In genomic region chr16:70746708-70747424, GRCh38 we compare ENCODE assay signal across 9 cellular contexts. TPM values are rescaled to one million over a fixed set of nuclear protein-coding genes. Genes with fewer than 3 reads are reported as not detected.
DNase-seq lines count a peak whose midpoint lies in the region; ATAC-seq and TF ChIP-seq lines count a peak whose summit lies in the region.
"Had no signal": no experiment of that assay in that cellular context is flagged by ENCODE, and none has a peak within 500 bp of the region (broad histone marks: within the 10 kb centered on the region; RNA-seq: fewer than 3 reads in every experiment).

No MANE protein-coding gene starts in this region.

- peaks cover 0 to 52% of the 10 kb centered on the region in 2 donors for H3K4me1 ChIP-seq in right atrium auricular region

- H3K9me3 ChIP-seq in right atrium auricular region: no peaks in the 10 kb centered on the region

- H3K4me1 Mint-ChIP-seq in activated T-helper 2 cell treated with anti-CD3 and anti-CD28 coated beads, Interferon-gamma antibody, Interleukin-2, Interleukin-4, amounts not matched to agents 10 μg/mL and 5 μg/mL and 100 μg/mL, durations not matched to agents 14 hours and 24 hours and 36 hours (ENCODE audit: low read depth): peaks cover 22% of the 10 kb centered on the region
- peaks cover 32% of the 10 kb centered on the region for H3K4me1 Mint-ChIP-seq in stimulated activated memory B cell treated with anti-CD40 and anti-IgM and Interleukin-4, amounts not matched to agents 10 μg/mL and 1 μg/mL and 100 μg/mL, for 72 hours
- H3K4me1 Mint-ChIP-seq in glutamatergic neuron (ENCODE audit: low read depth, unreplicated experiment): peaks cover 17% of the 10 kb centered on the region
- H3K4me1 Mint-ChIP-seq in immature natural killer cell: peaks cover 6 to 17% of the 10 kb centered on the region in 2 donors

- DNase-seq in DMS153 (lab: John Stamatoyannopoulos, UW): peak; percentile 92
- DNase-seq in LoVo (ENCODE audit: low spot score): peak; percentile 82
- DNase-seq in activated T-helper 2 cell treated with anti-CD3 and anti-CD28 coated beads, Interferon-gamma antibody, Interleukin-2, Interleukin-4, amounts not matched to agents 10 μg/mL and 5 μg/mL and 100 μg/mL, durations not matched to agents 14 hours and 24 hours and 36 hours (ENCODE audit: low spot score): peak; percentile 24
- DNase-seq in right atrium auricular region (ENCODE audit: low spot score): peak; percentile 87
- no peak for DNase-seq in glutamatergic neuron
- DNase-seq in immature natural killer cell: no peak

- intact Hi-C loops in activated T-helper 2 cell treated with anti-CD3 and anti-CD28 coated beads, Interferon-gamma antibody, Interleukin-2, Interleukin-4, amounts not matched to agents 10 μg/mL and 5 μg/mL and 100 μg/mL, durations not matched to agents 14 hours and 24 hours and 36 hours (cut with micrococcal nuclease): no loop called here

- no peak overlapping the region for H3K4me3 ChIP-seq in right atrium auricular region
- H3K4me3 ChIP-seq: SK-N-MC had no signal

- TF ChIP-seq CTCF in right atrium auricular region (IDR thresholded peaks at IDR 0.05): no peak
- TF ChIP-seq CTCF in glutamatergic neuron (IDR thresholded peaks at IDR 0.05; ENCODE audit: partially characterized antibody, unreplicated experiment): no peak

- peak; percentile 76 for ATAC-seq in stimulated activated memory B cell treated with anti-CD40 and anti-IgM and Interleukin-4, amounts not matched to agents 10 μg/mL and 1 μg/mL and 100 μg/mL, for 72 hours
- ATAC-seq in GM21576 (IDR thresholded peaks at IDR 0.05; ENCODE audit: unreplicated experiment): no peak

- no peaks in the 10 kb centered on the region for H3K27me3 Mint-ChIP-seq in activated T-helper 2 cell treated with anti-CD3 and anti-CD28 coated beads, Interferon-gamma antibody, Interleukin-2, Interleukin-4, amounts not matched to agents 10 μg/mL and 5 μg/mL and 100 μg/mL, durations not matched to agents 14 hours and 24 hours and 36 hours (ENCODE audit: low read depth)
- no peaks in the 10 kb centered on the region for H3K27me3 Mint-ChIP-seq in stimulated activated memory B cell treated with anti-CD40 and anti-IgM and Interleukin-4, amounts not matched to agents 10 μg/mL and 1 μg/mL and 100 μg/mL, for 72 hours
- H3K27me3 Mint-ChIP-seq in glutamatergic neuron (ENCODE audit: unreplicated experiment) (peaks cover 15% of the 10 kb centered on the region), immature natural killer cell (ENCODE audit: low read depth in 3 of 3) (peaks cover 0 to 2% (median 0%) of the 10 kb centered on the region in 3 donors)

- H3K27me3 ChIP-seq in right atrium auricular region: no peaks in the 10 kb centered on the region

- H3K4me3 Mint-ChIP-seq in activated T-helper 2 cell treated with anti-CD3 and anti-CD28 coated beads, Interferon-gamma antibody, Interleukin-2, Interleukin-4, amounts not matched to agents 10 μg/mL and 5 μg/mL and 100 μg/mL, durations not matched to agents 14 hours and 24 hours and 36 hours (ENCODE audit: low read depth): no peak overlapping the region
- no peak overlapping the region for H3K4me3 Mint-ChIP-seq in stimulated activated memory B cell treated with anti-CD40 and anti-IgM and Interleukin-4, amounts not matched to agents 10 μg/mL and 1 μg/mL and 100 μg/mL, for 72 hours
- H3K4me3 Mint-ChIP-seq in glutamatergic neuron (ENCODE audit: unreplicated experiment): no peak overlapping the region
- no peak overlapping the region for H3K4me3 Mint-ChIP-seq in immature natural killer cell

- peaks cover 13% of the 10 kb centered on the region for H3K36me3 ChIP-seq in right atrium auricular region

- peaks cover 16% of the 10 kb centered on the region for H3K36me3 Mint-ChIP-seq in activated T-helper 2 cell treated with anti-CD3 and anti-CD28 coated beads, Interferon-gamma antibody, Interleukin-2, Interleukin-4, amounts not matched to agents 10 μg/mL and 5 μg/mL and 100 μg/mL, durations not matched to agents 14 hours and 24 hours and 36 hours (ENCODE audit: low read depth)
- H3K36me3 Mint-ChIP-seq in stimulated activated memory B cell treated with anti-CD40 and anti-IgM and Interleukin-4, amounts not matched to agents 10 μg/mL and 1 μg/mL and 100 μg/mL, for 72 hours: peaks cover 52% of the 10 kb centered on the region
- H3K36me3 Mint-ChIP-seq in glutamatergic neuron (ENCODE audit: unreplicated experiment) (peaks cover 13% of the 10 kb centered on the region), immature natural killer cell (peaks cover 12 to 17% (median 15%) of the 10 kb centered on the region in 3 donors)

- H3K27ac ChIP-seq in right atrium auricular region: peak overlapping the region; percentile 62 to 77
- H3K27ac ChIP-seq: SK-N-MC had no signal

- no peaks in the 10 kb centered on the region for H3K9me3 Mint-ChIP-seq in activated T-helper 2 cell treated with anti-CD3 and anti-CD28 coated beads, Interferon-gamma antibody, Interleukin-2, Interleukin-4, amounts not matched to agents 10 μg/mL and 5 μg/mL and 100 μg/mL, durations not matched to agents 14 hours and 24 hours and 36 hours
- H3K9me3 Mint-ChIP-seq in stimulated activated memory B cell treated with anti-CD40 and anti-IgM and Interleukin-4, amounts not matched to agents 10 μg/mL and 1 μg/mL and 100 μg/mL, for 72 hours: peaks cover 4% of the 10 kb centered on the region
- no peaks in the 10 kb centered on the region for H3K9me3 Mint-ChIP-seq in glutamatergic neuron (ENCODE audit: unreplicated experiment)
- H3K9me3 Mint-ChIP-seq in immature natural killer cell: no peaks in the 10 kb centered on the region

- peak overlapping the region; percentile 64 for H3K27ac Mint-ChIP-seq in activated T-helper 2 cell treated with anti-CD3 and anti-CD28 coated beads, Interferon-gamma antibody, Interleukin-2, Interleukin-4, amounts not matched to agents 10 μg/mL and 5 μg/mL and 100 μg/mL, durations not matched to agents 14 hours and 24 hours and 36 hours
- H3K27ac Mint-ChIP-seq in stimulated activated memory B cell treated with anti-CD40 and anti-IgM and Interleukin-4, amounts not matched to agents 10 μg/mL and 1 μg/mL and 100 μg/mL, for 72 hours: peak overlapping the region; percentile 89
- H3K27ac Mint-ChIP-seq in glutamatergic neuron (ENCODE audit: unreplicated experiment): no peak overlapping the region
- peak overlapping the region in 2 of 6 donors; percentile 12 to 17 for H3K27ac Mint-ChIP-seq in immature natural killer cell

RNA-seq across cellular contexts. Expression of gene VAC14, which starts 54.1 kb away (rescaled TPM):
- 30.9 and 34.8 TPM in 2 replicates for total RNA-seq in activated T-helper 2 cell treated with anti-CD3 and anti-CD28 coated beads, Interferon-gamma antibody, Interleukin-2, Interleukin-4, amounts not matched to agents 10 μg/mL and 5 μg/mL and 100 μg/mL, durations not matched to agents 14 hours and 24 hours and 36 hours
- total RNA-seq in right atrium auricular region: 10 to 100 TPM; 22.1 to 26.5 TPM
- 50.2 TPM for total RNA-seq in glutamatergic neuron (ENCODE audit: unreplicated experiment)
- polyA plus RNA-seq in immature natural killer cell: 10 to 100 TPM; 19.1 to 42.2 (median 28.1) TPM

Comparison
In these comparisons a context has a peak if more than half of its experiments do, and no peak if none do; other contexts are left out.
1. DNase-seq: peak in DMS153 (single experiment), LoVo (single experiment), activated T-helper 2 cell treated with anti-CD3 and anti-CD28 coated beads, Interferon-gamma antibody, Interleukin-2, Interleukin-4, amounts not matched to agents 10 μg/mL and 5 μg/mL and 100 μg/mL, durations not matched to agents 14 hours and 24 hours and 36 hours (single experiment) and right atrium auricular region (single experiment); none in glutamatergic neuron (single experiment) and immature natural killer cell (0 of 3).